Comparison of ENCODE assay signal across 12 cellular contexts in genomic region chr1:155018617-155019348, GRCh38. TPM values are rescaled to one million over a fixed set of nuclear protein-coding genes. Genes with fewer than 3 reads are reported as not detected.
DNase-seq lines count a peak whose midpoint lies in the region; ATAC-seq and TF ChIP-seq lines count a peak whose summit lies in the region.
"Had no signal": no experiment of that assay in that cellular context is flagged by ENCODE, and none has a peak within 500 bp of the region (broad histone marks: within the 10 kb centered on the region; RNA-seq: fewer than 3 reads in every experiment).

No MANE protein-coding gene starts in this region.

- ATAC-seq in Right ventricle myocardium superior (ENCODE audit: poor library complexity) (no peak), activated B cell treated with CpG ODN at 0.5 μM for 24 hours (ENCODE audit: low read depth) (no peak), naive B cell (ENCODE audit: low read depth in 2 of 2) (no peak), WTC11 (no peak), HG02678 (IDR thresholded peaks at IDR 0.05; ENCODE audit: unreplicated experiment) (no peak)

- no peak overlapping the region for H3K4me3 ChIP-seq in left ventricle myocardium inferior

- no peak for TF ChIP-seq CTCF in left ventricle myocardium inferior (IDR thresholded peaks at IDR 0.05; ENCODE audit: borderline replicate concordance)
- no peak for TF ChIP-seq CTCF in activated B cell treated with CpG ODN at 0.5 μM for 24 hours (IDR thresholded peaks at IDR 0.05)
- no peak for TF ChIP-seq CTCF in WTC11 (IDR thresholded peaks at IDR 0.05)

- H3K4me1 ChIP-seq in left ventricle myocardium inferior: peaks cover 35% of the 10 kb centered on the region

- no peaks in the 10 kb centered on the region for H3K27me3 Mint-ChIP-seq in activated B cell treated with CpG ODN at 0.5 μM for 24 hours
- no peaks in the 10 kb centered on the region for H3K27me3 Mint-ChIP-seq in naive B cell
- H3K27me3 Mint-ChIP-seq in WTC11 (ENCODE audit: low read depth): peaks cover 4% of the 10 kb centered on the region; the same call in 1 of the 2 replicates
- H3K27me3 Mint-ChIP-seq: brain had no signal

- peaks cover 30% of the 10 kb centered on the region for H3K36me3 ChIP-seq in left ventricle myocardium inferior
- H3K36me3 ChIP-seq: ovary had no signal

- H3K4me1 Mint-ChIP-seq in activated B cell treated with CpG ODN at 0.5 μM for 24 hours: peaks cover 56% of the 10 kb centered on the region
- H3K4me1 Mint-ChIP-seq in naive B cell: peaks cover 47 to 57% (median 52%) of the 10 kb centered on the region in 3 donors
- peaks cover 34% of the 10 kb centered on the region for H3K4me1 Mint-ChIP-seq in WTC11

- H3K27ac Mint-ChIP-seq in activated B cell treated with CpG ODN at 0.5 μM for 24 hours (peak overlapping the region; percentile 87), naive B cell (peak overlapping the region in 5 of 6 donors; percentile 40 to 96 (median 89)), WTC11 (no peak overlapping the region)

- H3K36me3 Mint-ChIP-seq in activated B cell treated with CpG ODN at 0.5 μM for 24 hours (ENCODE audit: low read depth): peaks cover 11% of the 10 kb centered on the region
- no peaks in the 10 kb centered on the region for H3K36me3 Mint-ChIP-seq in naive B cell
- H3K36me3 Mint-ChIP-seq in WTC11: peaks cover 3% of the 10 kb centered on the region; the same call in 1 of the 2 replicates
- H3K36me3 Mint-ChIP-seq: brain had no signal

- POLR2A ChIA-PET in activated B cell treated with CpG ODN at 0.5 μM for 24 hours (lab: Charles Lee) (interaction anchor here (0.7 to 6.3 kb wide), 8 partner anchors 8 to 83 kb away, joined by 3 to 85 read pairs (median 6); partner anchors contain the start of genes ADAM15, PMVK, PYGO2 and ZBTB7B), WTC11 (lab: Charles Lee) (interaction anchor here (1.5 to 2.0 kb wide), 3 partner anchors 25 to 48 kb away, joined by 3 to 14 read pairs (median 3); partner anchors contain the start of genes LENEP and SHC1)

- DNase-seq in Right ventricle myocardium superior (peak; percentile 23), left ventricle myocardium inferior (no peak), activated B cell treated with CpG ODN at 0.5 μM for 24 hours (no peak), naive B cell (no peak), OCI-M1 (lab: John Stamatoyannopoulos, UW) (no peak), WTC11 (ENCODE audit: low spot score) (no peak), NOMO-1 treated with DMSO at 0.1 percent for 48 hours (lab: John Stamatoyannopoulos, UW; ENCODE audit: unreplicated experiment) (no peak)
- DNase-seq: NCI-H345 had no signal

- H3K9me3 Mint-ChIP-seq in activated B cell treated with CpG ODN at 0.5 μM for 24 hours (no peaks in the 10 kb centered on the region), naive B cell (no peaks in the 10 kb centered on the region), WTC11 (no peaks in the 10 kb centered on the region)
- H3K9me3 Mint-ChIP-seq: brain had no signal

- H3K9me3 ChIP-seq in left ventricle myocardium inferior (replicated peaks): no peaks in the 10 kb centered on the region
- H3K9me3 ChIP-seq: ovary had no signal

- intact Hi-C loops in Right ventricle myocardium superior (cut with DNase I): loop anchor here (5.0 to 10.0 kb wide), 2 partner anchors 46 to 114 kb away; partner anchors contain the start of genes CKS1B and SHC1
- intact Hi-C loops in left ventricle myocardium inferior (cut with micrococcal nuclease): no loop called here
- intact Hi-C loops in activated B cell treated with CpG ODN at 0.5 μM for 24 hours (cut with micrococcal nuclease): no loop called here

- CTCF ChIA-PET in activated B cell treated with CpG ODN at 0.5 μM for 24 hours (lab: Charles Lee) (interaction anchor here (1.0 to 3.7 kb wide), 9 partner anchors 35 to 459 kb away, joined by 3 to 26 read pairs (median 10); partner anchors contain the start of genes FLAD1, PBXIP1 and PMVK), WTC11 (lab: Charles Lee) (interaction anchor here (1.0 to 4.9 kb wide), 16 partner anchors 12 to 208 kb away, joined by 3 to 49 read pairs (median 10); partner anchors contain the start of genes ADAM15, LENEP, PBXIP1 and SHC1)

- H3K27me3 ChIP-seq in left ventricle myocardium inferior (ENCODE audit: low read depth): no peaks in the 10 kb centered on the region
- H3K27me3 ChIP-seq: ovary had no signal

- H3K4me3 Mint-ChIP-seq in activated B cell treated with CpG ODN at 0.5 μM for 24 hours (no peak overlapping the region), naive B cell (peak overlapping the region in 7 of 8 donors; percentile 13 to 84 (median 62)), WTC11 (no peak overlapping the region)

- H3K27ac ChIP-seq in left ventricle myocardium inferior (replicated peaks): no peak overlapping the region
- H3K27ac ChIP-seq: C4-2B had no signal

TF ChIP-seq in WTC11, 78 proteins besides CTCF, POLR2A, EP300 and RAD21:
- no peak for TF ChIP-seq ESRRA (CRISPR knock-in tag; IDR thresholded peaks at IDR 0.05; ENCODE audit: borderline replicate concordance)
- TF ChIP-seq HMGXB4 (CRISPR knock-in tag; IDR thresholded peaks at IDR 0.05): no peak
- TF ChIP-seq ELF4 (CRISPR knock-in tag; IDR thresholded peaks at IDR 0.05; ENCODE audit: low read depth): no peak
- TF ChIP-seq GTF2I (CRISPR knock-in tag; conservative IDR thresholded peaks at IDR 0.05): no peak
- TF ChIP-seq ZNF425 (CRISPR knock-in tag; conservative IDR thresholded peaks at IDR 0.05): no peak
- TF ChIP-seq, protein P1, sequence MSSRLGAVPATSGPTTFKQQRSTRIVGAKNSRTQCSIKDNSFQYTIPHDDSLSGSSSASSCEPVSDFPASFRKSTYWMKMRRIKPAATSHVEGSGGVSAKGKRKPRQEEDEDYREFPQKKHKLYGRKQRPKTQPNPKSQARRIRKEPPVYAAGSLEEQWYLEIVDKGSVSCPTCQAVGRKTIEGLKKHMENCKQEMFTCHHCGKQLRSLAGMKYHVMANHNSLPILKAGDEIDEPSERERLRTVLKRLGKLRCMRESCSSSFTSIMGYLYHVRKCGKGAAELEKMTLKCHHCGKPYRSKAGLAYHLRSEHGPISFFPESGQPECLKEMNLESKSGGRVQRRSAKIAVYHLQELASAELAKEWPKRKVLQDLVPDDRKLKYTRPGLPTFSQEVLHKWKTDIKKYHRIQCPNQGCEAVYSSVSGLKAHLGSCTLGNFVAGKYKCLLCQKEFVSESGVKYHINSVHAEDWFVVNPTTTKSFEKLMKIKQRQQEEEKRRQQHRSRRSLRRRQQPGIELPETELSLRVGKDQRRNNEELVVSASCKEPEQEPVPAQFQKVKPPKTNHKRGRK (CRISPR knock-in tag; IDR thresholded peaks at IDR 0.05; ENCODE audit: borderline replicate concordance): no peak
TF ChIP-seq in WTC11: peak in this region for 0.

RNA-seq across cellular contexts. Expression of gene DCST2, which starts 14.8 kb away (rescaled TPM):
- total RNA-seq in Right ventricle myocardium superior (0.16 TPM), left ventricle myocardium inferior (not detected), activated B cell treated with CpG ODN at 0.5 μM for 24 hours (1.0 TPM in 1 of 2 replicates, not detected in the other), WTC11 (2021) (0.83 to 1.8 TPM (median 1.6 TPM) in 3 replicates)
- not detected for polyA plus RNA-seq in naive B cell (ENCODE audit: low read depth in 6 of 6)

RNA-seq across cellular contexts. Expression of gene DCST1, which starts 14.8 kb away (rescaled TPM):
- total RNA-seq in Right ventricle myocardium superior (not detected), left ventricle myocardium inferior (not detected), activated B cell treated with CpG ODN at 0.5 μM for 24 hours (not detected in 2 replicates), WTC11 (2021) (0.15 TPM in 1 of 3 replicates, not detected in the others)
- polyA plus RNA-seq in naive B cell (ENCODE audit: low read depth in 6 of 6): not detected

RNA-seq across cellular contexts. Expression of gene ZBTB7B, which starts 16.2 kb away (rescaled TPM):
- total RNA-seq in Right ventricle myocardium superior: 44.1 TPM
- total RNA-seq in left ventricle myocardium inferior: 42.8 TPM
- 56.2 and 56.6 TPM in 2 replicates for total RNA-seq in activated B cell treated with CpG ODN at 0.5 μM for 24 hours
- 1 to 10 TPM in 5 of 6 donors, not detected in 1; 2.2 to 5.5 (median 2.7) TPM for polyA plus RNA-seq in naive B cell (ENCODE audit: low read depth in 6 of 6)
- 29.8 to 32.1 TPM (median 31.5 TPM) in 3 replicates for total RNA-seq in WTC11 (2021)

RNA-seq across cellular contexts. Expression of gene LENEP, which starts 25.4 kb away (rescaled TPM):
- not detected for total RNA-seq in Right ventricle myocardium superior
- not detected for total RNA-seq in left ventricle myocardium inferior
- 1.8 and 2.4 TPM in 2 replicates for total RNA-seq in activated B cell treated with CpG ODN at 0.5 μM for 24 hours
- not detected for polyA plus RNA-seq in naive B cell (ENCODE audit: low read depth in 6 of 6)
- 0.48 to 1.2 TPM in 2 of 3 replicates, not detected in the other for total RNA-seq in WTC11 (2021)
- total RNA-seq: ovary had no signal
- polyA plus RNA-seq: ovary had no signal

RNA-seq across cellular contexts. Expression of gene ADAM15, which starts 32.3 kb away (rescaled TPM):
- 77.6 TPM for total RNA-seq in Right ventricle myocardium superior
- total RNA-seq in left ventricle myocardium inferior: 82.1 TPM
- total RNA-seq in activated B cell treated with CpG ODN at 0.5 μM for 24 hours: 11.3 and 13.7 TPM in 2 replicates
- 1 to 10 TPM; 2.8 to 8.8 (median 7.0) TPM for polyA plus RNA-seq in naive B cell (ENCODE audit: low read depth in 6 of 6)
- total RNA-seq in WTC11 (2021): 32.1 to 38.4 TPM (median 33.2 TPM) in 3 replicates

Comparison
In these comparisons a context has a peak if more than half of its experiments do, and no peak if none do; other contexts are left out.
1. H3K4me3 Mint-ChIP-seq: peak in naive B cell (7 of 8); none in activated B cell treated with CpG ODN at 0.5 μM for 24 hours (single experiment) and WTC11 (single experiment).